Comparison of ENCODE assay signal across 8 cellular contexts in the genomic region with DNA sequence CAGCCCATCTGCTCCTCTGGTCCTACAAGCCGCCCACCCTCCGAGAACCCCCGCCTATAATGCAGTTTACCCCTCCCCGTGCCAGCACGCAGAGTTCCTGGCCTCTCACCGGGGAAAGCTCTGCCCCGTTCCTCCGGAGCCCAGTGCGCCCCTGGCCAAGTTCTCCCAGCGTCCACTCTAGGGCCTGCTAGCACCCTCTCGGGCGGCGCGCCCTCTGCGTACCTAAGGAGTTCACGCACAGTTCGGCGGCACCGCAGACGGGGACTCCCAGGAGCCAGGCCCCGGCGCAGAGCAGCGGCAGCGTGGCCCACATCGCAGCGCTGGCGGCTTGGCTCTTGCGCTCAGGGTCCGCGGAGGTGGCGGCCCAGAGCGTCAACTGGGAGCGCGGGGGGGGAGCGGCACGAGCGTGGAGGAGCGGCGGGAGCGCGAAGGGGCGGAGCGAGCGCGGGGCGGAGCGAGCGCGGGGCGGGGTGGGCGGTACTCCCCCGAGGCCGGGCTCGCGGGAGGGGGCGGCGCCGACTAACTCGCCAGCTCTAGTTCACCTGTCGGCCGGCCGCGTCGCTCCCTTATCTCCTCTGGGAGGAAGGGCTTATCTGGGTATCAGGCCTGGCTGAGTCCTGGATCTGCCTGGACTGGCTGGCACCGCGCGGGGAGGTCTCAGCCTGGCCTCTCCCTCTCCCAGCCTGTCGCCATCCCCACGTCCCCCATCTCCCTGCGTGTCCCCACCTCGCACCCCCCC. TPM values are rescaled to one million over a fixed set of nuclear protein-coding genes. Genes with fewer than 3 reads are reported as not detected.
DNase-seq lines count a peak whose midpoint lies in the region; ATAC-seq and TF ChIP-seq lines count a peak whose summit lies in the region.

CTSH (minus strand) TSS at position 378 of the 739 bp plus-strand sequence; CDS start at position 313, 65 bp downstream.

- peak within 1 kb of the TSS; percentile 70 for H3K4me3 ChIP-seq in HUES64 (ENCODE audit: low read length)
- peak within 1 kb of the TSS; percentile 41 for H3K4me3 ChIP-seq in RWPE2 (ENCODE audit: severe bottlenecking)
- peak within 1 kb of the TSS; percentile 63 for H3K4me3 ChIP-seq in osteoblast (ENCODE audit: insufficient read depth, low read length)
- peak within 1 kb of the TSS; percentile 45 to 67 for H3K4me3 ChIP-seq in testis

- peaks cover 1% of the 10 kb centered on the region for H3K36me3 Mint-ChIP-seq in activated naive CD4-positive, alpha-beta T cell treated with anti-CD3 and anti-CD28 coated beads for 36 hours (ENCODE audit: low read depth)

- no peaks in the 10 kb centered on the region for H3K79me2 ChIP-seq in osteoblast (ENCODE audit: insufficient read depth, low read length)

- 3% methylated on average over 71 of the region's 71 CpGs for WGBS in HUES64
- WGBS in testis, 2 donors, result 2 to 8% methylated on average over 8 to 33 of the region's 71 CpGs

- H2AFZ ChIP-seq in osteoblast (ENCODE audit: low read length), result no peak within 1 kb of the TSS

- peaks cover 33% of the 10 kb centered on the region for H3K27me3 ChIP-seq in HUES64 (ENCODE audit: insufficient read depth, low read length)
- no peaks in the 10 kb centered on the region for H3K27me3 ChIP-seq in RWPE2 (ENCODE audit: insufficient read depth, poor library complexity, severe bottlenecking)
- H3K27me3 ChIP-seq in osteoblast (ENCODE audit: insufficient read depth, low read length), result peaks cover 23% of the 10 kb centered on the region
- H3K27me3 ChIP-seq in testis, result no peaks in the 10 kb centered on the region

- CTCF ChIA-PET in activated naive CD4-positive, alpha-beta T cell treated with anti-CD3 and anti-CD28 coated beads for 36 hours (lab: Charles Lee), result interaction anchor here (0.7 kb wide), 1 partner anchor 359 kb away, joined by 3 read pairs; no protein-coding TSS in a partner anchor

- no peak within 1 kb of the TSS for H3K27ac Mint-ChIP-seq in activated naive CD4-positive, alpha-beta T cell treated with anti-CD3 and anti-CD28 coated beads for 36 hours

- peak within 1 kb of the TSS; percentile 63 for H3K4me3 Mint-ChIP-seq in activated naive CD4-positive, alpha-beta T cell treated with anti-CD3 and anti-CD28 coated beads for 36 hours

- peak; percentile 65 for ATAC-seq in GM21367 (IDR thresholded peaks at IDR 0.05; ENCODE audit: unreplicated experiment)
- peak; percentile 78 for ATAC-seq in RWPE2 (ENCODE audit: low read depth)

- TF ChIP-seq CTCF in RWPE2 (IDR thresholded peaks at IDR 0.05; ENCODE audit: poor library complexity, severe bottlenecking) (no peak), osteoblast (IDR thresholded peaks at IDR 0.05; ENCODE audit: extremely low read depth, low read depth, low read length) (no peak), testis (IDR thresholded peaks at IDR 0.05) (no peak)

- peak within 1 kb of the TSS; percentile 75 for H3K9ac ChIP-seq in HUES64 (ENCODE audit: low read depth, low read length)

- DNase-seq in COR-L47 (lab: John Stamatoyannopoulos, UW), result peak; percentile 79
- DNase-seq in RWPE2 (ENCODE audit: low spot score), result no peak
- peak; percentile 64 for DNase-seq in activated naive CD4-positive, alpha-beta T cell treated with anti-CD3 and anti-CD28 coated beads for 36 hours
- peak in 41 of 42 donors; percentile 33 to 91 (median 78) for DNase-seq in head of caudate nucleus
- DNase-seq in osteoblast (ENCODE audit: insufficient read length, low spot score, missing footprints), result peak; percentile 93
- peak; percentile 82 for DNase-seq in testis

- no peaks in the 10 kb centered on the region for H3K9me3 ChIP-seq in HUES64 (ENCODE audit: insufficient read depth, low read depth, low read length)
- H3K9me3 ChIP-seq in RWPE2 (ENCODE audit: severe bottlenecking), result no peaks in the 10 kb centered on the region
- H3K9me3 ChIP-seq in osteoblast (ENCODE audit: low read depth, low read length), result no peaks in the 10 kb centered on the region
- H3K9me3 ChIP-seq in testis, result no peaks in the 10 kb centered on the region

- intact Hi-C loops in activated naive CD4-positive, alpha-beta T cell treated with anti-CD3 and anti-CD28 coated beads for 36 hours (cut with micrococcal nuclease), result no loop called here
- intact Hi-C loops in head of caudate nucleus (cut with DNase I), result no loop called here
- intact Hi-C loops in testis (cut with DNase I; ENCODE audit: low total_unique reads), result no loop called here

- H3K36me3 ChIP-seq in HUES64 (ENCODE audit: insufficient read depth, low read length) (no peaks in the 10 kb centered on the region), RWPE2 (ENCODE audit: low read depth) (no peaks in the 10 kb centered on the region), osteoblast (ENCODE audit: insufficient read depth, low read length) (no peaks in the 10 kb centered on the region), testis (ENCODE audit: low read depth, missing control alignments) (no peaks in the 10 kb centered on the region)

- no peaks in the 10 kb centered on the region for H3K9me3 Mint-ChIP-seq in activated naive CD4-positive, alpha-beta T cell treated with anti-CD3 and anti-CD28 coated beads for 36 hours

- H3K4me1 ChIP-seq in HUES64 (ENCODE audit: insufficient read depth, low read length) (peaks cover 9% of the 10 kb centered on the region; the same call in 1 of the 2 replicates), RWPE2 (ENCODE audit: insufficient read depth, poor library complexity, severe bottlenecking) (no peaks in the 10 kb centered on the region), osteoblast (ENCODE audit: insufficient read depth, low read length) (no peaks in the 10 kb centered on the region), testis (no peaks in the 10 kb centered on the region)

- H4K20me1 ChIP-seq in osteoblast (ENCODE audit: insufficient read depth, low read length), result no peaks in the 10 kb centered on the region

- no peak for TF ChIP-seq POLR2A in testis (IDR thresholded peaks at IDR 0.05)

- peaks cover 6% of the 10 kb centered on the region for H3K4me1 Mint-ChIP-seq in activated naive CD4-positive, alpha-beta T cell treated with anti-CD3 and anti-CD28 coated beads for 36 hours (ENCODE audit: low read depth)

- H3K4me2 ChIP-seq in osteoblast (ENCODE audit: insufficient read depth, low read length), result peak within 1 kb of the TSS; percentile 65

- H3K27me3 Mint-ChIP-seq in activated naive CD4-positive, alpha-beta T cell treated with anti-CD3 and anti-CD28 coated beads for 36 hours (ENCODE audit: low read depth), result peaks cover 2% of the 10 kb centered on the region

- H3K27ac ChIP-seq in HUES64 (ENCODE audit: low read depth, low read length), result no peak within 1 kb of the TSS
- no peak within 1 kb of the TSS for H3K27ac ChIP-seq in RWPE2 (ENCODE audit: poor library complexity, severe bottlenecking)
- no peak within 1 kb of the TSS for H3K27ac ChIP-seq in osteoblast (ENCODE audit: low read depth, low read length)
- H3K27ac ChIP-seq in testis, result peak within 1 kb of the TSS; percentile 33 to 68

RNA-seq across cellular contexts. Expression of gene CTSH, which starts in this region (rescaled TPM):
- polyA plus RNA-seq in HUES64 (2013, experiment 1 of 2), result 13.4 TPM
- 17.6 TPM for polyA plus RNA-seq in HUES64 (2013, experiment 2 of 2)
- 1 to 10 TPM; 4.7 to 5.1 TPM for total RNA-seq in activated naive CD4-positive, alpha-beta T cell treated with anti-CD3 and anti-CD28 coated beads for 36 hours
- total RNA-seq in osteoblast (4.7 and 8.8 TPM in 2 replicates), testis (10 to 100 TPM; 44.3 to 45.6 TPM)
- 152 TPM for polyA plus RNA-seq in testis (ENCODE audit: insufficient read depth, low read depth, low replicate concordance)

Comparison
In these comparisons a context has a peak if more than half of its experiments do, and no peak if none do; other contexts are left out.
1. H3K27ac ChIP-seq: peak in testis (2 of 2); none in HUES64 (single experiment), RWPE2 (single experiment) and osteoblast (single experiment).
2. Peak in every context shown above with its lines, with median percentiles within 50 percentile points of each other: H3K4me3 ChIP-seq.